20 cellular contexts compared by ENCODE assay signal in genomic region chr6:13579911-13580310, GRCh38. TPM values are rescaled to one million over a fixed set of nuclear protein-coding genes. Genes with fewer than 3 reads are reported as not detected.
DNase-seq lines count a peak whose midpoint lies in the region; ATAC-seq and TF ChIP-seq lines count a peak whose summit lies in the region.
"Had no signal": no experiment of that assay in that cellular context is flagged by ENCODE, and none has a peak within 500 bp of the region (broad histone marks: within the 10 kb centered on the region; RNA-seq: fewer than 3 reads in every experiment).

No MANE protein-coding gene starts in this region.

- H3K27me3 Mint-ChIP-seq in progenitor cell of endocrine pancreas, result no peaks in the 10 kb centered on the region
- H3K27me3 Mint-ChIP-seq: CD4-positive, alpha-beta T cell had no signal

- no peak overlapping the region for H3K27ac Mint-ChIP-seq in progenitor cell of endocrine pancreas
- H3K27ac Mint-ChIP-seq: CD4-positive, alpha-beta T cell had no signal

- H3K4me3 Mint-ChIP-seq in progenitor cell of endocrine pancreas (ENCODE audit: low read depth), result no peak overlapping the region
- H3K4me3 Mint-ChIP-seq: CD4-positive, alpha-beta T cell had no signal

- DNase-seq in SIG-M5 treated with dmso at 0.1 percent for 504 hours (lab: John Stamatoyannopoulos, UW; ENCODE audit: unreplicated experiment), result peak; percentile 16
- DNase-seq in SIG-M5 (lab: John Stamatoyannopoulos, UW), result no peak
- peak; percentile 65 to 66 for DNase-seq in Kasumi-1 (lab: John Stamatoyannopoulos, UW)
- peak; percentile 62 for DNase-seq in SKM-1 treated with dmso at 0.1 percent for 144 hours (lab: John Stamatoyannopoulos, UW; ENCODE audit: unreplicated experiment)
- peak; percentile 30 for DNase-seq in pons (ENCODE audit: low spot score)
- DNase-seq in NK-92 treated with Interleukin-12 subunit alpha and Interleukin-12 subunit beta, amount 100 ng/mL, for 24 hours (lab: John Stamatoyannopoulos, UW), result no peak
- DNase-seq in omental fat pad (ENCODE audit: low spot score), result no peak
- no peak for DNase-seq in progenitor cell of endocrine pancreas (ENCODE audit: low spot score, unreplicated experiment)
- DNase-seq: 8988T; BE2C; Caco-2; CD4-positive, alpha-beta T cell; DMS53; GM23248; IMR-90; NCI-H1417 treated with DMSO at 0.1 percent for 48 hours; NCI-H187 treated with DMSO at 0.1 percent for 48 hours; NCI-H2227 treated with DMSO at 0.1 percent for 48 hours; NCI-H524; NCI-H82 had no signal

- peaks cover 6% of the 10 kb centered on the region for H3K9me3 Mint-ChIP-seq in progenitor cell of endocrine pancreas (ENCODE audit: low read depth)
- H3K9me3 Mint-ChIP-seq: CD4-positive, alpha-beta T cell had no signal

- no peak for ATAC-seq in omental fat pad (ENCODE audit: low FRiP score)

- H3K4me1 Mint-ChIP-seq in progenitor cell of endocrine pancreas (ENCODE audit: low read depth), result peaks cover 5% of the 10 kb centered on the region

- peaks cover 20% of the 10 kb centered on the region for H3K36me3 Mint-ChIP-seq in progenitor cell of endocrine pancreas (ENCODE audit: insufficient read depth)

- no peak for TF ChIP-seq CTCF in omental fat pad (IDR thresholded peaks at IDR 0.05)
- TF ChIP-seq CTCF in progenitor cell of endocrine pancreas (IDR thresholded peaks at IDR 0.05; ENCODE audit: unreplicated experiment), result no peak

RNA-seq across cellular contexts. Expression of gene SIRT5, which starts 5.5 kb away (rescaled TPM):
- total RNA-seq in omental fat pad (10 to 100 TPM in 2 of 4 donors, 1 to 10 TPM in 2; 6.0 to 16.9 (median 9.7) TPM), progenitor cell of endocrine pancreas (18.2 and 18.8 TPM in 2 replicates)

RNA-seq across cellular contexts. Expression of gene NOL7, which starts 35.2 kb away (rescaled TPM):
- total RNA-seq in omental fat pad (10 to 100 TPM; 63.5 to 87.1 (median 77.7) TPM), progenitor cell of endocrine pancreas (40.5 and 44.6 TPM in 2 replicates)

Comparison
In these comparisons a context has a peak if more than half of its experiments do, and no peak if none do; other contexts are left out.
1. DNase-seq: peak in SIG-M5 treated with dmso at 0.1 percent for 504 hours (single experiment), Kasumi-1 (2 of 2), SKM-1 treated with dmso at 0.1 percent for 144 hours (single experiment) and pons (single experiment); none in SIG-M5 (single experiment), NK-92 treated with Interleukin-12 subunit alpha and Interleukin-12 subunit beta, amount 100 ng/mL, for 24 hours (single experiment), omental fat pad (single experiment) and progenitor cell of endocrine pancreas (single experiment).